ENCODE assay signal across 8 cellular contexts in genomic region chr22:45645526-45646414, GRCh38. TPM values are rescaled to one million over a fixed set of nuclear protein-coding genes. Genes with fewer than 3 reads are reported as not detected.
A peak's percentile ranks its signal among the peaks of the same experiment; 100 is the strongest.
DNase-seq lines count a peak whose midpoint lies in the region; ATAC-seq, FAIRE-seq and TF ChIP-seq lines count a peak whose summit lies in the region.

No MANE protein-coding gene starts in this region.

- intact Hi-C loops in thyroid gland (cut with DNase I): loop anchor here (10.0 kb wide), 1 partner anchor 219 kb away; no protein-coding TSS in a partner anchor

- no peaks in the 10 kb centered on the region for H3K4me1 ChIP-seq in SJCRH30
- peaks cover 16 to 28% of the 10 kb centered on the region in 2 donors for H3K4me1 ChIP-seq in thyroid gland

- no peaks in the 10 kb centered on the region for H3K9me3 ChIP-seq in SJCRH30 (replicated peaks)
- H3K9me3 ChIP-seq in thyroid gland: no peaks in the 10 kb centered on the region

- no peak for TF ChIP-seq POLR2A in thyroid gland (IDR thresholded peaks at IDR 0.05)

- TF ChIP-seq CTCF in omental fat pad (IDR thresholded peaks at IDR 0.05): peak in 1 of 3 donors; percentile 73
- peak; percentile 48 to 98 (median 86) for TF ChIP-seq CTCF in thyroid gland (IDR thresholded peaks at IDR 0.05)

- no peak for FAIRE-seq in frontal cortex (lab: Jason Lieb, UNC)

- H3K4me3 ChIP-seq in SJCRH30 (no peak overlapping the region), thyroid gland (replicated peaks in 1 of 3) (peak overlapping the region in 1 of 3 donors; percentile 20)

- DNase-seq in DMS153 (lab: John Stamatoyannopoulos, UW) (peak; percentile 42), HT-29 (ENCODE audit: low spot score) (peak; percentile 70), SJCRH30 (peak; percentile 23 to 51), frontal cortex (ENCODE audit: low spot score in 2 of 2) (peak; percentile 71 to 84), omental fat pad (ENCODE audit: low spot score) (peak; percentile 66), thyroid gland (peak; percentile 78 to 79)
- DNase-seq in activated effector memory CD4-positive, alpha-beta T cell treated with anti-CD3 and anti-CD28 coated beads, Interleukin-2, amount 50 U/mL, for 16 hours: peak; percentile 92

- H3K36me3 ChIP-seq in SJCRH30 (no peaks in the 10 kb centered on the region), thyroid gland (no peaks in the 10 kb centered on the region)

- H3K27ac ChIP-seq in SJCRH30 (no peak overlapping the region), thyroid gland (peak overlapping the region in 2 of 3 donors; percentile 49 to 77)

- peak; percentile 75 for ATAC-seq in omental fat pad (ENCODE audit: low FRiP score)
- no peak for ATAC-seq in HG03520 (IDR thresholded peaks at IDR 0.05; ENCODE audit: unreplicated experiment)

- 37 to 53% methylated on average over 27 to 35 of the region's 54 CpGs for WGBS in thyroid gland, 2 donors

- H3K27me3 ChIP-seq in SJCRH30 (no peaks in the 10 kb centered on the region), thyroid gland (no peaks in the 10 kb centered on the region)

RNA-seq across cellular contexts. Expression of gene ATXN10, which starts 25.9 kb away (rescaled TPM):
- 20.1 and 23.2 TPM in 2 replicates for total RNA-seq in HT-29 (2014; rRNA removed; shearing (Covaris generic))
- total RNA-seq in SJCRH30 (2014; rRNA removed; shearing (Covaris generic)): 38.4 and 51.4 TPM in 2 replicates
- total RNA-seq in frontal cortex: 390 TPM
- total RNA-seq in omental fat pad: 100 to 1,000 TPM in 3 of 4 donors, 10 to 100 TPM in 1; 80.9 to 127 (median 103) TPM
- total RNA-seq in thyroid gland: 100 to 1,000 TPM; 110 to 145 (median 134) TPM

Comparison
In these comparisons a context has a peak if more than half of its experiments do, and no peak if none do; other contexts are left out.
1. DNase-seq: peak in every context shown above with its lines; median percentile 92 in activated effector memory CD4-positive, alpha-beta T cell treated with anti-CD3 and anti-CD28 coated beads, Interleukin-2, amount 50 U/mL, for 16 hours; 78 in thyroid gland; 78 in frontal cortex; 70 in HT-29; 66 in omental fat pad; 42 in DMS153; 37 in SJCRH30.